Comparison of ENCODE assay signal across 23 cellular contexts in the genomic region with DNA sequence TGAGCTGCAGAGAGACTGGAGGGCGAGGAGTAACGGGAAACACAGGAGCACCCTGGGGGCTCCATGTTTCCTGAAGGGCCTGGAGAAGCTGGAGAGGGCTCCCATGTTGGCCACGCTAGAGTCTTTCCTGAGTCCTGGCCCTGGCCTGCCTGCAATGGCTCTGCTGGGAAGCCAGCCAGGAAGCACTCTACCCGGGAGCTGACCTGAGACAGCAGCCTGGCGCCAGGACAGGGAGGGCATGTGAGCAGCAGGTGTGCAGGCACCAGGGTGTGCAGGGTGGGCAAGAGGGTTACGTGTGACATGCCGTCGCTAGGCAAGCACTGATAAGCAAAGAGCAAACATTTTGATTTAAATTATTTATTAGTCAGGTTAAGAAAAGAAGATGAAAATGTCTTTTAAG.
DNase-seq lines count a peak whose midpoint lies in the region; ATAC-seq lines count a peak whose summit lies in the region.
"Had no signal": no experiment of that assay in that cellular context is flagged by ENCODE, and none has a peak within 500 bp of the region (broad histone marks: within the 10 kb centered on the region; RNA-seq: fewer than 3 reads in every experiment).

No MANE protein-coding gene starts in this region.

- intact Hi-C loops in left cardiac atrium (cut with DNase I): loop anchor here in 1 of 2 donors (10.0 kb wide), 1 partner anchor 57 kb away; no protein-coding TSS in a partner anchor

- no peaks in the 10 kb centered on the region for H3K9me3 Mint-ChIP-seq in activated naive CD8-positive, alpha-beta T cell treated with anti-CD3 and anti-CD28 coated beads for 36 hours
- H3K9me3 Mint-ChIP-seq: activated CD4-positive, alpha-beta memory T cell treated with anti-CD3 and anti-CD28 coated beads for 36 hours; activated naive CD8-positive, alpha-beta T cell treated with anti-CD3 and anti-CD28 coated beads, Interleukin-2, amount 50 U/mL, for 24 hours; WTC11 had no signal

- H3K27me3 Mint-ChIP-seq in activated naive CD8-positive, alpha-beta T cell treated with anti-CD3 and anti-CD28 coated beads for 36 hours: no peaks in the 10 kb centered on the region
- H3K27me3 Mint-ChIP-seq: activated CD4-positive, alpha-beta memory T cell treated with anti-CD3 and anti-CD28 coated beads for 36 hours; activated naive CD8-positive, alpha-beta T cell treated with anti-CD3 and anti-CD28 coated beads, Interleukin-2, amount 50 U/mL, for 24 hours; B cell had no signal

- no peaks in the 10 kb centered on the region for H3K36me3 Mint-ChIP-seq in activated naive CD8-positive, alpha-beta T cell treated with anti-CD3 and anti-CD28 coated beads for 36 hours
- H3K36me3 Mint-ChIP-seq: activated CD4-positive, alpha-beta memory T cell treated with anti-CD3 and anti-CD28 coated beads for 36 hours; naive thymus-derived CD4-positive, alpha-beta T cell; WTC11 had no signal

- DNase-seq in COR-L47 (lab: John Stamatoyannopoulos, UW) (peak; percentile 52), NCI-H1092 (lab: John Stamatoyannopoulos, UW) (peak; percentile 75), NCI-H510A treated with DMSO at 0.1 percent for 48 hours (lab: John Stamatoyannopoulos, UW) (peak; percentile 31), left cardiac atrium (peak; percentile 37)
- no peak for DNase-seq in activated naive CD8-positive, alpha-beta T cell treated with anti-CD3 and anti-CD28 coated beads for 36 hours
- DNase-seq in activated CD4-positive, CD25-positive, alpha-beta regulatory T cell treated with anti-CD3 and anti-CD28 coated beads, Interleukin-2, amount 50 U/mL, for 72 hours: no peak
- DNase-seq: activated CD4-positive, alpha-beta memory T cell treated with anti-CD3 and anti-CD28 coated beads for 36 hours; activated effector memory CD4-positive, alpha-beta T cell treated with anti-CD3 and anti-CD28 coated beads, Interleukin-2, amount 50 U/mL, for 16 hours; activated naive CD8-positive, alpha-beta T cell treated with anti-CD3 and anti-CD28 coated beads, Interleukin-2, amount 50 U/mL, for 24 hours; kidney glomerular epithelial cell; naive thymus-derived CD4-positive, alpha-beta T cell; NCI-H1694; NCI-H446 treated with DMSO at 0.1 percent for 48 hours; right lobe of liver; stimulated activated CD8-positive, alpha-beta memory T cell treated with anti-CD3 and anti-CD28 coated beads, Interleukin-4, amount 100 ng/mL, for 48 hours; T1000 had no signal

- no peak overlapping the region for H3K27ac Mint-ChIP-seq in activated naive CD8-positive, alpha-beta T cell treated with anti-CD3 and anti-CD28 coated beads for 36 hours
- H3K27ac Mint-ChIP-seq: activated CD4-positive, alpha-beta memory T cell treated with anti-CD3 and anti-CD28 coated beads for 36 hours; activated naive CD8-positive, alpha-beta T cell treated with anti-CD3 and anti-CD28 coated beads, Interleukin-2, amount 50 U/mL, for 24 hours; B cell; naive thymus-derived CD4-positive, alpha-beta T cell; WTC11 had no signal

- no peaks in the 10 kb centered on the region for H3K4me1 Mint-ChIP-seq in activated naive CD8-positive, alpha-beta T cell treated with anti-CD3 and anti-CD28 coated beads for 36 hours
- H3K4me1 Mint-ChIP-seq: activated naive CD8-positive, alpha-beta T cell treated with anti-CD3 and anti-CD28 coated beads, Interleukin-2, amount 50 U/mL, for 24 hours; B cell; naive thymus-derived CD4-positive, alpha-beta T cell had no signal

- ATAC-seq in left cardiac atrium: peak in 1 of 2 donors; percentile 69
- ATAC-seq in HG03378 (IDR thresholded peaks at IDR 0.05; ENCODE audit: unreplicated experiment): no peak
- ATAC-seq in HG02623 (IDR thresholded peaks at IDR 0.05; ENCODE audit: unreplicated experiment): no peak
- ATAC-seq: A549; activated naive CD8-positive, alpha-beta T cell treated with anti-CD3 and anti-CD28 coated beads, Interleukin-2, amount 50 U/mL, for 24 hours; HCT116; naive thymus-derived CD4-positive, alpha-beta T cell; right lobe of liver; WTC11 had no signal

- no peak overlapping the region for H3K4me3 Mint-ChIP-seq in activated naive CD8-positive, alpha-beta T cell treated with anti-CD3 and anti-CD28 coated beads for 36 hours
- H3K4me3 Mint-ChIP-seq: activated CD4-positive, alpha-beta memory T cell treated with anti-CD3 and anti-CD28 coated beads for 36 hours; activated naive CD8-positive, alpha-beta T cell treated with anti-CD3 and anti-CD28 coated beads, Interleukin-2, amount 50 U/mL, for 24 hours; B cell; brain; naive thymus-derived CD4-positive, alpha-beta T cell; WTC11 had no signal

Comparison
In these comparisons a context has a peak if more than half of its experiments do, and no peak if none do; other contexts are left out.
1. DNase-seq: peak in COR-L47 (single experiment), NCI-H1092 (single experiment), NCI-H510A treated with DMSO at 0.1 percent for 48 hours (single experiment) and left cardiac atrium (single experiment); none in activated naive CD8-positive, alpha-beta T cell treated with anti-CD3 and anti-CD28 coated beads for 36 hours (single experiment) and activated CD4-positive, CD25-positive, alpha-beta regulatory T cell treated with anti-CD3 and anti-CD28 coated beads, Interleukin-2, amount 50 U/mL, for 72 hours (single experiment).